18 cellular contexts compared by ENCODE assay signal in the genomic region with DNA sequence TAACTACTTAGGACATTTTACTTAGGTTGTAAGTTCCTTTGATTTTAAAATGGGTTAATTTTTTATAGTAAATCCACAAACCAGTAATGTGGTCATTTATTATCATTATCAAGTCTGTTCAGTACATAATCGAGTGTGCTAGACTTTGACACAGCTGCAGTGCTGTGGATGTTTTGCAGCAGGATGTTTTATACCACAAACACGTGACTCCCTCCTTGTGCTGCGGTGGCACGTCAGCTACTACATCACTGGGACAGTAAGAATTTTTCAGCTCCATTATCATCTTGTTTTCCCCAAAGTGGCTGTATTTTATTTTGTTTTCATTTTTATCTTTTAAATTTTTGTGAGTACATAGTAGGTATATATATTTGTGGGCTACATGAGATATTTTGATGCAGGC.
A peak's percentile ranks its signal among the peaks of the same experiment; 100 is the strongest.
DNase-seq lines count a peak whose midpoint lies in the region; ATAC-seq and TF ChIP-seq lines count a peak whose summit lies in the region.
"Had no signal": no experiment of that assay in that cellular context is flagged by ENCODE, and none has a peak within 500 bp of the region (broad histone marks: within the 10 kb centered on the region; RNA-seq: fewer than 3 reads in every experiment).

No MANE protein-coding gene starts in this region.

- no peak overlapping the region for H3K4me3 Mint-ChIP-seq in activated CD4-positive, alpha-beta memory T cell treated with anti-CD3 and anti-CD28 coated beads, Interleukin-2, amount 10 ng/mL, durations not matched to agents 7 days and 5 days
- H3K4me3 Mint-ChIP-seq in type B pancreatic cell: no peak overlapping the region

- DNase-seq in activated effector memory CD4-positive, alpha-beta T cell treated with anti-CD3 and anti-CD28 coated beads, Interleukin-2, amount 50 U/mL, for 16 hours: peak; percentile 67
- no peak for DNase-seq in activated effector memory CD4-positive, alpha-beta T cell treated with Interleukin-2 at 50 U/mL for 16 hours
- DNase-seq in activated CD4-positive, alpha-beta memory T cell treated with anti-CD3 and anti-CD28 coated beads, Interleukin-2, amount 10 ng/mL, durations not matched to agents 7 days and 5 days: peak; percentile 32
- peak; percentile 33 for DNase-seq in stimulated activated CD8-positive, alpha-beta memory T cell treated with anti-CD3 and anti-CD28 coated beads, Interleukin-12 subunit alpha, Interleukin-12 subunit beta, amount 100 ng/mL, for 1 hour (ENCODE audit: low read depth)
- DNase-seq in DMS79 (lab: John Stamatoyannopoulos, UW) (no peak), type B pancreatic cell (ENCODE audit: extremely low spot score, unreplicated experiment) (no peak)
- DNase-seq: Calu3; caudate nucleus; effector CD8-positive, alpha-beta T cell; GDM1; kidney glomerular epithelial cell; mesendoderm; NCI-H1417 treated with DMSO at 0.1 percent for 48 hours; NCI-H748 treated with DMSO at 0.1 percent for 48 hours; PC-9; testis had no signal

- no peak overlapping the region for H3K27ac Mint-ChIP-seq in activated CD4-positive, alpha-beta memory T cell treated with anti-CD3 and anti-CD28 coated beads, Interleukin-2, amount 10 ng/mL, durations not matched to agents 7 days and 5 days
- no peak overlapping the region for H3K27ac Mint-ChIP-seq in type B pancreatic cell

- CTCF ChIA-PET in activated CD4-positive, alpha-beta memory T cell treated with anti-CD3 and anti-CD28 coated beads, Interleukin-2, amount 10 ng/mL, durations not matched to agents 7 days and 5 days (lab: Charles Lee): no interaction called here

- no peaks in the 10 kb centered on the region for H3K27me3 Mint-ChIP-seq in activated CD4-positive, alpha-beta memory T cell treated with anti-CD3 and anti-CD28 coated beads, Interleukin-2, amount 10 ng/mL, durations not matched to agents 7 days and 5 days
- no peaks in the 10 kb centered on the region for H3K27me3 Mint-ChIP-seq in type B pancreatic cell

- POLR2A ChIA-PET in activated CD4-positive, alpha-beta memory T cell treated with anti-CD3 and anti-CD28 coated beads, Interleukin-2, amount 10 ng/mL, durations not matched to agents 7 days and 5 days (lab: Charles Lee): no interaction called here

- ATAC-seq in HG02759 (IDR thresholded peaks at IDR 0.05; ENCODE audit: unreplicated experiment) (peak; percentile 50), HG02610 (IDR thresholded peaks at IDR 0.05; ENCODE audit: unreplicated experiment) (no peak)

- peaks cover 21% of the 10 kb centered on the region for H3K36me3 Mint-ChIP-seq in activated CD4-positive, alpha-beta memory T cell treated with anti-CD3 and anti-CD28 coated beads, Interleukin-2, amount 10 ng/mL, durations not matched to agents 7 days and 5 days (ENCODE audit: low read depth)
- peaks cover 20% of the 10 kb centered on the region for H3K36me3 Mint-ChIP-seq in type B pancreatic cell

- peaks cover 2% of the 10 kb centered on the region for H3K4me1 Mint-ChIP-seq in activated CD4-positive, alpha-beta memory T cell treated with anti-CD3 and anti-CD28 coated beads, Interleukin-2, amount 10 ng/mL, durations not matched to agents 7 days and 5 days
- no peaks in the 10 kb centered on the region for H3K4me1 Mint-ChIP-seq in type B pancreatic cell (ENCODE audit: unreplicated experiment)

- TF ChIP-seq CTCF in type B pancreatic cell (conservative IDR thresholded peaks at IDR 0.05): no peak

- H3K9me3 Mint-ChIP-seq in activated CD4-positive, alpha-beta memory T cell treated with anti-CD3 and anti-CD28 coated beads, Interleukin-2, amount 10 ng/mL, durations not matched to agents 7 days and 5 days: no peaks in the 10 kb centered on the region
- no peaks in the 10 kb centered on the region for H3K9me3 Mint-ChIP-seq in type B pancreatic cell

Comparison
In these comparisons a context has a peak if more than half of its experiments do, and no peak if none do; other contexts are left out.
1. DNase-seq: peak in activated effector memory CD4-positive, alpha-beta T cell treated with anti-CD3 and anti-CD28 coated beads, Interleukin-2, amount 50 U/mL, for 16 hours (single experiment), activated CD4-positive, alpha-beta memory T cell treated with anti-CD3 and anti-CD28 coated beads, Interleukin-2, amount 10 ng/mL, durations not matched to agents 7 days and 5 days (single experiment) and stimulated activated CD8-positive, alpha-beta memory T cell treated with anti-CD3 and anti-CD28 coated beads, Interleukin-12 subunit alpha, Interleukin-12 subunit beta, amount 100 ng/mL, for 1 hour (single experiment); none in activated effector memory CD4-positive, alpha-beta T cell treated with Interleukin-2 at 50 U/mL for 16 hours (single experiment), DMS79 (single experiment) and type B pancreatic cell (single experiment).